ENCODE assay signal across 27 cellular contexts in genomic region chr2:18368008-18368407, GRCh38.
"Had no signal": no experiment of that assay in that cellular context is flagged by ENCODE, and none has a peak within 500 bp of the region (broad histone marks: within the 10 kb centered on the region; RNA-seq: fewer than 3 reads in every experiment).

No MANE protein-coding gene starts in this region.

- H3K27me3 ChIP-seq: ascending aorta, hepatocyte, sigmoid colon, tibial artery had no signal

- H3K4me2 ChIP-seq: hepatocyte had no signal

- H3K4me1 ChIP-seq: ascending aorta, left ventricle myocardium inferior had no signal

- H3K27ac ChIP-seq: ascending aorta, hepatocyte, left ventricle myocardium inferior, sigmoid colon, tibial artery had no signal

- DNase-seq: activated B cell treated with CpG ODN at 0.5 μM for 24 hours; activated CD4-positive, alpha-beta T cell treated with anti-CD3 and anti-CD28 coated beads for 36 hours; activated CD4-positive, alpha-beta T cell treated with anti-CD3 and anti-CD28 coated beads, Interleukin-2, amount 50 U/mL, for 4 hours; activated CD8-positive, alpha-beta memory T cell treated with anti-CD3 and anti-CD28 coated beads for 24 hours; activated CD8-positive, alpha-beta memory T cell treated with anti-CD3 and anti-CD28 coated beads, Interleukin-2, amount 50 U/mL, for 4 hours; activated T-cell treated with anti-CD3 and anti-CD28 coated beads, Interleukin-2, amount 50 U/mL, for 24 hours; cerebellar nuclear complex; cortex of kidney; erythroblast; foreskin melanocyte; glutamatergic neuron; immature natural killer cell; left ventricle myocardium inferior; natural killer cell; retina; sigmoid colon; stimulated activated CD4-positive, alpha-beta T cell treated with anti-CD3 and anti-CD28 coated beads, Interleukin-2, amount 100 ng/mL, for 48 hours; stimulated activated CD8-positive, alpha-beta memory T cell treated with anti-CD3 and anti-CD28 coated beads, Interleukin-4, amount 100 ng/mL, for 48 hours; stimulated activated naive CD4-positive, alpha-beta T cell; substantia nigra; T-helper 1 cell; T-helper 9 cell; tibial artery had no signal

- H3K79me2 ChIP-seq: hepatocyte had no signal

- ATAC-seq: activated CD4-positive, alpha-beta T cell treated with anti-CD3 and anti-CD28 coated beads for 36 hours; activated naive CD4-positive, alpha-beta T cell treated with anti-CD3 and anti-CD28 coated beads, Interleukin-2, amount 50 U/mL, for 72 hours; activated T-helper 17 cell treated with anti-CD3 and anti-CD28 coated beads, Interleukin-2, amount 50 U/mL, for 72 hours; natural killer cell had no signal

- H3K9me3 ChIP-seq: ascending aorta, left ventricle myocardium inferior, sigmoid colon, tibial artery had no signal

- H2AFZ ChIP-seq: hepatocyte had no signal

- H3K4me3 ChIP-seq: ascending aorta, hepatocyte, left ventricle myocardium inferior, sigmoid colon, tibial artery had no signal

- H3K36me3 ChIP-seq: ascending aorta, left ventricle myocardium inferior, sigmoid colon, tibial artery had no signal
